1 cellular context compared by ENCODE assay signal in the genomic region with DNA sequence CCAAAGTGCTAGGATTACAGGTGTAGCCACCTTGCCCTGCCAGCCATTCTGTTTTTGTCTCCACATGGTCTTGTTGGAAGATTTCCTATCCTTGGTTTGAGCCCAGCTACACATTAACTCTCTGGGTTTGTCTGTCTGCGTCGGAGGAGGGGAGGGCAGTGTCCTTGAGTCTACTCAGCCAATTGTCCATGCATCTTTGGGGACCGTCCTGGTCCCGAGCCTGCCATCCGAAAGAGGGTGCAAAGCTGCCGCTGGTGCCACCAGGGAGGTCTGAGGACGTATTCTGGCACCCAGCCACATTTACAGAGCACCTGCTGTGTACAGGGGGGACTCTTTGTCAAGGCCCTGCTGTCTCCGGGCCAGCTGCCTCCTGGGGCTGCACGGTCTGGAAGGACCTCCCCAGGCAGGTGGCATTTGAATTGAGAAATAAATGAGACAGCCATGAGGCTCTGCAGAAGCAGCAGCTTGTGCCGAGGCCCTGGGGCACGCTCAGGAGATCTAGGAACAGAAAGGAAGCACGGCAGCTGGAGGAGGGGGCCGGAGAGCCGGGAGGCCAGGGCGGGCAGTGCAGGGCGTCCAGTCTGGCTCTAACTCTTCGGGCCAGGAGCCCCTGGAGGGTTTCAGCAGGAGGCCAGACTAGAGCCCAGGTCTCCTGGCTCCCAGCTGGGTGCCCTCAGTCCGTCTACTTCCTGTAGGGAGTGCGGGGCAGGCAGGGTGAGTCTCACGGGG.
TF ChIP-seq lines count a peak whose summit lies in the region.

No MANE protein-coding gene starts in this region.

TF ChIP-seq in HepG2, 621 proteins besides CTCF, POLR2A, EP300 and RAD21 (continued from another document and continues in another):
- TF ChIP-seq SNAPC4 (CRISPR knock-in tag; IDR thresholded peaks at IDR 0.05) (no peak), ZNF788 (CRISPR knock-in tag; IDR thresholded peaks at IDR 0.05; ENCODE audit: borderline replicate concordance) (no peak), ZNF790 (CRISPR knock-in tag; IDR thresholded peaks at IDR 0.05; ENCODE audit: borderline replicate concordance) (no peak), THYN1 (CRISPR knock-in tag; IDR thresholded peaks at IDR 0.05; ENCODE audit: borderline replicate concordance, low read depth) (no peak), PPARG (CRISPR knock-in tag; conservative IDR thresholded peaks at IDR 0.05) (no peak), AHR (CRISPR knock-in tag; IDR thresholded peaks at IDR 0.05) (no peak), ZMYM2 (CRISPR knock-in tag; IDR thresholded peaks at IDR 0.05) (no peak), ZNF530 (CRISPR knock-in tag; IDR thresholded peaks at IDR 0.05; ENCODE audit: low read depth) (no peak), TGIF2 (CRISPR knock-in tag; IDR thresholded peaks at IDR 0.05) (no peak), ZNF816 (CRISPR knock-in tag; IDR thresholded peaks at IDR 0.05; ENCODE audit: borderline replicate concordance) (no peak), ZNF317 (CRISPR knock-in tag; IDR thresholded peaks at IDR 0.05) (no peak), ZNF451 (CRISPR knock-in tag; IDR thresholded peaks at IDR 0.05) (no peak), PHF5A (CRISPR knock-in tag; IDR thresholded peaks at IDR 0.05; ENCODE audit: low read depth, unreplicated experiment) (no peak), ZKSCAN1 (IDR thresholded peaks at IDR 0.05; ENCODE audit: low read length) (no peak), TBL1XR1 (IDR thresholded peaks at IDR 0.05; ENCODE audit: borderline replicate concordance, low read length, partially characterized antibody) (no peak), ZNF234 (CRISPR knock-in tag; conservative IDR thresholded peaks at IDR 0.05) (no peak), RBM39 (IDR thresholded peaks at IDR 0.05; ENCODE audit: low read depth, low read length, poor library complexity, severe bottlenecking) (no peak), CCAR2 (optimal IDR thresholded peaks at IDR 0.05; ENCODE audit: low read depth, low read length) (no peak), ZNF574 (CRISPR knock-in tag; IDR thresholded peaks at IDR 0.05) (no peak), ZNF337 (CRISPR knock-in tag; IDR thresholded peaks at IDR 0.05; ENCODE audit: borderline replicate concordance, low read depth) (no peak), PRPF4 (IDR thresholded peaks at IDR 0.05; ENCODE audit: low read depth, low read length, poor library complexity, severe bottlenecking) (no peak), ZUFSP (CRISPR knock-in tag; IDR thresholded peaks at IDR 0.05; ENCODE audit: borderline replicate concordance) (no peak), PLSCR1 (CRISPR knock-in tag; IDR thresholded peaks at IDR 0.05; ENCODE audit: borderline replicate concordance) (no peak), NONO (IDR thresholded peaks at IDR 0.05) (no peak), NONO (CRISPR knock-in tag; conservative IDR thresholded peaks at IDR 0.05) (no peak), ZNF776 (CRISPR knock-in tag; IDR thresholded peaks at IDR 0.05) (0 out of 2 replicates have a peak, but pooled peaks have one; percentile 36), ZSCAN12 (CRISPR knock-in tag; IDR thresholded peaks at IDR 0.05) (no peak), ZNF564 (CRISPR knock-in tag; IDR thresholded peaks at IDR 0.05) (no peak), RAD51 (IDR thresholded peaks at IDR 0.05; ENCODE audit: borderline replicate concordance) (no peak), ZNF292 (CRISPR knock-in tag; IDR thresholded peaks at IDR 0.05; ENCODE audit: borderline replicate concordance, low read depth) (no peak), ZNF282 (IDR thresholded peaks at IDR 0.05; ENCODE audit: partially characterized antibody) (no peak), GRHL1 (CRISPR knock-in tag; conservative IDR thresholded peaks at IDR 0.05) (no peak), ZFP41 (CRISPR knock-in tag; IDR thresholded peaks at IDR 0.05; ENCODE audit: borderline replicate concordance) (no peak), TBX3 (IDR thresholded peaks at IDR 0.05; ENCODE audit: borderline replicate concordance) (no peak), CERS6 (CRISPR knock-in tag; IDR thresholded peaks at IDR 0.05) (no peak)
- TF ChIP-seq, protein P1, sequence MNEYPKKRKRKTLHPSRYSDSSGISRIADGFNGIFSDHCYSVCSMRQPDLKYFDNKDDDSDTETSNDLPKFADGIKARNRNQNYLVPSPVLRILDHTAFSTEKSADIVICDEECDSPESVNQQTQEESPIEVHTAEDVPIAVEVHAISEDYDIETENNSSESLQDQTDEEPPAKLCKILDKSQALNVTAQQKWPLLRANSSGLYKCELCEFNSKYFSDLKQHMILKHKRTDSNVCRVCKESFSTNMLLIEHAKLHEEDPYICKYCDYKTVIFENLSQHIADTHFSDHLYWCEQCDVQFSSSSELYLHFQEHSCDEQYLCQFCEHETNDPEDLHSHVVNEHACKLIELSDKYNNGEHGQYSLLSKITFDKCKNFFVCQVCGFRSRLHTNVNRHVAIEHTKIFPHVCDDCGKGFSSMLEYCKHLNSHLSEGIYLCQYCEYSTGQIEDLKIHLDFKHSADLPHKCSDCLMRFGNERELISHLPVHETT (CRISPR knock-in tag; conservative IDR thresholded peaks at IDR 0.05): no peak
- TF ChIP-seq, protein P2, sequence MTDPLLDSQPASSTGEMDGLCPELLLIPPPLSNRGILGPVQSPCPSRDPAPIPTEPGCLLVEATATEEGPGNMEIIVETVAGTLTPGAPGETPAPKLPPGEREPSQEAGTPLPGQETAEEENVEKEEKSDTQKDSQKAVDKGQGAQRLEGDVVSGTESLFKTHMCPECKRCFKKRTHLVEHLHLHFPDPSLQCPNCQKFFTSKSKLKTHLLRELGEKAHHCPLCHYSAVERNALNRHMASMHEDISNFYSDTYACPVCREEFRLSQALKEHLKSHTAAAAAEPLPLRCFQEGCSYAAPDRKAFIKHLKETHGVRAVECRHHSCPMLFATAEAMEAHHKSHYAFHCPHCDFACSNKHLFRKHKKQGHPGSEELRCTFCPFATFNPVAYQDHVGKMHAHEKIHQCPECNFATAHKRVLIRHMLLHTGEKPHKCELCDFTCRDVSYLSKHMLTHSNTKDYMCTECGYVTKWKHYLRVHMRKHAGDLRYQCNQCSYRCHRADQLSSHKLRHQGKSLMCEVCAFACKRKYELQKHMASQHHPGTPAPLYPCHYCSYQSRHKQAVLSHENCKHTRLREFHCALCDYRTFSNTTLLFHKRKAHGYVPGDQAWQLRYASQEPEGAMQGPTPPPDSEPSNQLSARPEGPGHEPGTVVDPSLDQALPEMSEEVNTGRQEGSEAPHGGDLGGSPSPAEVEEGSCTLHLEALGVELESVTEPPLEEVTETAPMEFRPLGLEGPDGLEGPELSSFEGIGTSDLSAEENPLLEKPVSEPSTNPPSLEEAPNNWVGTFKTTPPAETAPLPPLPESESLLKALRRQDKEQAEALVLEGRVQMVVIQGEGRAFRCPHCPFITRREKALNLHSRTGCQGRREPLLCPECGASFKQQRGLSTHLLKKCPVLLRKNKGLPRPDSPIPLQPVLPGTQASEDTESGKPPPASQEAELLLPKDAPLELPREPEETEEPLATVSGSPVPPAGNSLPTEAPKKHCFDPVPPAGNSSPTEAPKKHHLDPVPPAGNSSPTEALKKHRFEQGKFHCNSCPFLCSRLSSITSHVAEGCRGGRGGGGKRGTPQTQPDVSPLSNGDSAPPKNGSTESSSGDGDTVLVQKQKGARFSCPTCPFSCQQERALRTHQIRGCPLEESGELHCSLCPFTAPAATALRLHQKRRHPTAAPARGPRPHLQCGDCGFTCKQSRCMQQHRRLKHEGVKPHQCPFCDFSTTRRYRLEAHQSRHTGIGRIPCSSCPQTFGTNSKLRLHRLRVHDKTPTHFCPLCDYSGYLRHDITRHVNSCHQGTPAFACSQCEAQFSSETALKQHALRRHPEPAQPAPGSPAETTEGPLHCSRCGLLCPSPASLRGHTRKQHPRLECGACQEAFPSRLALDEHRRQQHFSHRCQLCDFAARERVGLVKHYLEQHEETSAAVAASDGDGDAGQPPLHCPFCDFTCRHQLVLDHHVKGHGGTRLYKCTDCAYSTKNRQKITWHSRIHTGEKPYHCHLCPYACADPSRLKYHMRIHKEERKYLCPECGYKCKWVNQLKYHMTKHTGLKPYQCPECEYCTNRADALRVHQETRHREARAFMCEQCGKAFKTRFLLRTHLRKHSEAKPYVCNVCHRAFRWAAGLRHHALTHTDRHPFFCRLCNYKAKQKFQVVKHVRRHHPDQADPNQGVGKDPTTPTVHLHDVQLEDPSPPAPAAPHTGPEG (CRISPR knock-in tag; IDR thresholded peaks at IDR 0.05): no peak
